ENCODE assay signal across 13 cellular contexts in genomic region chr16:68972720-68973119, GRCh38.
DNase-seq lines count a peak whose midpoint lies in the region; ATAC-seq and TF ChIP-seq lines count a peak whose summit lies in the region.
"Had no signal": no experiment of that assay in that cellular context is flagged by ENCODE, and none has a peak within 500 bp of the region (broad histone marks: within the 10 kb centered on the region; RNA-seq: fewer than 3 reads in every experiment).

No MANE protein-coding gene starts in this region.

- H3K9me3 Mint-ChIP-seq in stimulated activated effector memory CD8-positive, alpha-beta T cell treated with anti-CD3 and anti-CD28 coated beads, Interleukin-12 subunit alpha, Interleukin-12 subunit beta, amount 100 ng/mL, for 72 hours, result no peaks in the 10 kb centered on the region
- H3K9me3 Mint-ChIP-seq: CD8-positive, alpha-beta memory T cell had no signal

- H3K4me3 ChIP-seq in cardiac muscle cell, result no peak overlapping the region
- no peak overlapping the region for H3K4me3 ChIP-seq in SJCRH30
- H3K4me3 ChIP-seq: esophagus muscularis mucosa, vagina had no signal

- H3K9me3 ChIP-seq in cardiac muscle cell (ENCODE audit: low read depth) (no peaks in the 10 kb centered on the region), SJCRH30 (replicated peaks) (no peaks in the 10 kb centered on the region)
- H3K9me3 ChIP-seq: esophagus muscularis mucosa, vagina had no signal

- peak; percentile 66 for TF ChIP-seq CTCF in cardiac muscle cell (IDR thresholded peaks at IDR 0.05; ENCODE audit: low read depth, low read length)

- peaks cover 9% of the 10 kb centered on the region for H3K4me1 ChIP-seq in cardiac muscle cell (ENCODE audit: low read depth)
- H3K4me1 ChIP-seq in SJCRH30, result no peaks in the 10 kb centered on the region
- H3K4me1 ChIP-seq: esophagus muscularis mucosa, vagina had no signal

- H3K27me3 ChIP-seq in cardiac muscle cell, result no peaks in the 10 kb centered on the region
- H3K27me3 ChIP-seq in SJCRH30, result no peaks in the 10 kb centered on the region
- H3K27me3 ChIP-seq: esophagus muscularis mucosa, vagina had no signal

- H3K36me3 ChIP-seq in cardiac muscle cell (no peaks in the 10 kb centered on the region), SJCRH30 (no peaks in the 10 kb centered on the region)

- no peak for ATAC-seq in Right ventricle myocardium superior (ENCODE audit: poor library complexity)
- ATAC-seq in stimulated activated effector memory CD8-positive, alpha-beta T cell treated with anti-CD3 and anti-CD28 coated beads, Interleukin-12 subunit alpha, Interleukin-12 subunit beta, amount 100 ng/mL, for 72 hours, result no peak
- ATAC-seq: activated CD8-positive, alpha-beta memory T cell treated with anti-CD3 and anti-CD28 coated beads, Interleukin-2, amount 10 ng/mL, durations not matched to agents 7 days and 5 days had no signal

- H3K36me3 Mint-ChIP-seq in stimulated activated effector memory CD8-positive, alpha-beta T cell treated with anti-CD3 and anti-CD28 coated beads, Interleukin-12 subunit alpha, Interleukin-12 subunit beta, amount 100 ng/mL, for 72 hours, result peaks cover 31% of the 10 kb centered on the region

- DNase-seq in cardiac muscle cell (ENCODE audit: low read depth in 1 of 2, low spot score in 1 of 2), result peak; percentile 53 to 79
- DNase-seq in Right ventricle myocardium superior, result no peak
- DNase-seq in SJCRH30, result peak; percentile 8
- DNase-seq in head of caudate nucleus, result peak in 22 of 42 donors; percentile 10 to 58 (median 25)
- no peak for DNase-seq in stimulated activated effector memory CD8-positive, alpha-beta T cell treated with anti-CD3 and anti-CD28 coated beads, Interleukin-12 subunit alpha, Interleukin-12 subunit beta, amount 100 ng/mL, for 72 hours (ENCODE audit: low spot score in 2 of 2)
- DNase-seq in stimulated activated CD8-positive, alpha-beta memory T cell treated with anti-CD3 and anti-CD28 coated beads, Interleukin-4, amount 100 ng/mL, for 48 hours, result no peak
- no peak for DNase-seq in GM19240 (ENCODE audit: insufficient read length, low spot score)
- DNase-seq in anterior cingulate cortex (lab: John Stamatoyannopoulos, UW), result no peak
- DNase-seq: activated CD8-positive, alpha-beta memory T cell treated with anti-CD3 and anti-CD28 coated beads, Interleukin-2, amount 10 ng/mL, durations not matched to agents 7 days and 5 days; CD8-positive, alpha-beta memory T cell; NK-92 treated with Interleukin-12 subunit alpha and Interleukin-12 subunit beta, amount 100 ng/mL, for 24 hours had no signal

- no peaks in the 10 kb centered on the region for H3K4me1 Mint-ChIP-seq in stimulated activated effector memory CD8-positive, alpha-beta T cell treated with anti-CD3 and anti-CD28 coated beads, Interleukin-12 subunit alpha, Interleukin-12 subunit beta, amount 100 ng/mL, for 72 hours
- H3K4me1 Mint-ChIP-seq: CD8-positive, alpha-beta memory T cell had no signal

- no peak overlapping the region for H3K4me3 Mint-ChIP-seq in stimulated activated effector memory CD8-positive, alpha-beta T cell treated with anti-CD3 and anti-CD28 coated beads, Interleukin-12 subunit alpha, Interleukin-12 subunit beta, amount 100 ng/mL, for 72 hours
- H3K4me3 Mint-ChIP-seq: activated CD8-positive, alpha-beta memory T cell treated with anti-CD3 and anti-CD28 coated beads, Interleukin-2, amount 10 ng/mL, durations not matched to agents 7 days and 5 days; CD8-positive, alpha-beta memory T cell had no signal

- H3K27ac ChIP-seq in cardiac muscle cell (no peak overlapping the region), SJCRH30 (no peak overlapping the region)
- H3K27ac ChIP-seq: esophagus muscularis mucosa, vagina had no signal

- intact Hi-C loops in Right ventricle myocardium superior (cut with DNase I), result no loop called here
- intact Hi-C loops in head of caudate nucleus (cut with DNase I), result no loop called here

- no peak overlapping the region for H3K27ac Mint-ChIP-seq in stimulated activated effector memory CD8-positive, alpha-beta T cell treated with anti-CD3 and anti-CD28 coated beads, Interleukin-12 subunit alpha, Interleukin-12 subunit beta, amount 100 ng/mL, for 72 hours
- H3K27ac Mint-ChIP-seq: activated CD8-positive, alpha-beta memory T cell treated with anti-CD3 and anti-CD28 coated beads, Interleukin-2, amount 10 ng/mL, durations not matched to agents 7 days and 5 days had no signal

Comparison
In these comparisons a context has a peak if more than half of its experiments do, and no peak if none do; other contexts are left out.
1. DNase-seq: peak in cardiac muscle cell (2 of 2), SJCRH30 (2 of 2) and head of caudate nucleus (22 of 42); none in Right ventricle myocardium superior (single experiment), stimulated activated effector memory CD8-positive, alpha-beta T cell treated with anti-CD3 and anti-CD28 coated beads, Interleukin-12 subunit alpha, Interleukin-12 subunit beta, amount 100 ng/mL, for 72 hours (0 of 2), stimulated activated CD8-positive, alpha-beta memory T cell treated with anti-CD3 and anti-CD28 coated beads, Interleukin-4, amount 100 ng/mL, for 48 hours (single experiment), GM19240 (single experiment) and anterior cingulate cortex (0 of 58).